Comparison of ENCODE assay signal across 1 cellular context in the genomic region with DNA sequence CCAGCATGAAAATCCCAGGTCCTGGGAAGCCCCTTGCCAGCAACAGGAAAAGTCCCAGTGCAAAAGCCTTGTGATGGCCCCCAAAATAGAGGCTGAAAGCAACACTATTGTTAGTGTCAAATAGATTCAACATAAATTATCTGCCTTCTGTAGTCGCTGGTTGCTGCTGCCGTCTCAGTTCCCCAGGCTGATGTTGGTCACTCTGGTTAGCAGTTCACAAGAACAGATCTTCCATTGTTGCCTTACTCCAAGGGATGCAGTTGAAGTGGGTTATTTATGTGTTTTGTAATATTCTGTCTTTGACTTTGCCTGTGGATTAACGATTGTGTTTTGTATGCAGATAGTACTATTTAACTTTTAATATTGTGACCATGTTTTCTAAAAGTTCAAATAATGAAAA.
TF ChIP-seq lines count a peak whose summit lies in the region.

No MANE protein-coding gene starts in this region.

TF ChIP-seq in K562, 482 proteins besides CTCF, POLR2A, EP300 and RAD21:
- TF ChIP-seq SMAD2 (IDR thresholded peaks at IDR 0.05; ENCODE audit: low read depth, low read length), result no peak
- no peak for TF ChIP-seq CCAR2 (IDR thresholded peaks at IDR 0.05; ENCODE audit: low read depth, low read length)
- TF ChIP-seq ZNF668 (CRISPR knock-in tag; IDR thresholded peaks at IDR 0.05), result no peak
- TF ChIP-seq CHD1 (IDR thresholded peaks at IDR 0.05; ENCODE audit: low read length), result no peak
- no peak for TF ChIP-seq TBP (optimal IDR thresholded peaks at IDR 0.05; ENCODE audit: low read depth, low read length)
- TF ChIP-seq NFE2 (IDR thresholded peaks at IDR 0.05; ENCODE audit: low read depth), result no peak
- no peak for TF ChIP-seq CBX2 (IDR thresholded peaks at IDR 0.05; ENCODE audit: insufficient read depth, low read length, poor library complexity, severe bottlenecking)
- TF ChIP-seq NR2C1 (IDR thresholded peaks at IDR 0.05), result no peak
- TF ChIP-seq NR2C1 (tag; IDR thresholded peaks at IDR 0.05), result no peak
- TF ChIP-seq USF2 (CRISPR knock-in tag; IDR thresholded peaks at IDR 0.05), result no peak
- TF ChIP-seq THRB (CRISPR knock-in tag; conservative IDR thresholded peaks at IDR 0.05), result no peak
- TF ChIP-seq ZC3H8 (IDR thresholded peaks at IDR 0.05), result no peak
- TF ChIP-seq PTRF (tag; IDR thresholded peaks at IDR 0.05), result no peak
- TF ChIP-seq, protein P1, sequence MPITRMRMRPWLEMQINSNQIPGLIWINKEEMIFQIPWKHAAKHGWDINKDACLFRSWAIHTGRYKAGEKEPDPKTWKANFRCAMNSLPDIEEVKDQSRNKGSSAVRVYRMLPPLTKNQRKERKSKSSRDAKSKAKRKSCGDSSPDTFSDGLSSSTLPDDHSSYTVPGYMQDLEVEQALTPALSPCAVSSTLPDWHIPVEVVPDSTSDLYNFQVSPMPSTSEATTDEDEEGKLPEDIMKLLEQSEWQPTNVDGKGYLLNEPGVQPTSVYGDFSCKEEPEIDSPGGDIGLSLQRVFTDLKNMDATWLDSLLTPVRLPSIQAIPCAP (CRISPR knock-in tag; IDR thresholded peaks at IDR 0.05; ENCODE audit: borderline replicate concordance), result no peak
- TF ChIP-seq, protein P2, sequence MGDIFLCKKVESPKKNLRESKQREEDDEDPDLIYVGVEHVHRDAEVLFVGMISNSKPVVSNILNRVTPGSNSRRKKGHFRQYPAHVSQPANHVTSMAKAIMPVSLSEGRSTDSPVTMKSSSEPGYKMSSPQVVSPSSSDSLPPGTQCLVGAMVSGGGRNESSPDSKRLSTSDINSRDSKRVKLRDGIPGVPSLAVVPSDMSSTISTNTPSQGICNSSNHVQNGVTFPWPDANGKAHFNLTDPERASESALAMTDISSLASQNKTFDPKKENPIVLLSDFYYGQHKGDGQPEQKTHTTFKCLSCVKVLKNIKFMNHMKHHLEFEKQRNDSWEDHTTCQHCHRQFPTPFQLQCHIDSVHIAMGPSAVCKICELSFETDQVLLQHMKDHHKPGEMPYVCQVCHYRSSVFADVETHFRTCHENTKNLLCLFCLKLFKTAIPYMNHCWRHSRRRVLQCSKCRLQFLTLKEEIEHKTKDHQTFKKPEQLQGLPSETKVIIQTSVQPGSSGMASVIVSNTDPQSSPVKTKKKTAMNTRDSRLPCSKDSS (IDR thresholded peaks at IDR 0.05; ENCODE audit: low read depth, partially characterized antibody), result no peak
- TF ChIP-seq, protein P3, sequence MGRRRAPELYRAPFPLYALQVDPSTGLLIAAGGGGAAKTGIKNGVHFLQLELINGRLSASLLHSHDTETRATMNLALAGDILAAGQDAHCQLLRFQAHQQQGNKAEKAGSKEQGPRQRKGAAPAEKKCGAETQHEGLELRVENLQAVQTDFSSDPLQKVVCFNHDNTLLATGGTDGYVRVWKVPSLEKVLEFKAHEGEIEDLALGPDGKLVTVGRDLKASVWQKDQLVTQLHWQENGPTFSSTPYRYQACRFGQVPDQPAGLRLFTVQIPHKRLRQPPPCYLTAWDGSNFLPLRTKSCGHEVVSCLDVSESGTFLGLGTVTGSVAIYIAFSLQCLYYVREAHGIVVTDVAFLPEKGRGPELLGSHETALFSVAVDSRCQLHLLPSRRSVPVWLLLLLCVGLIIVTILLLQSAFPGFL (CRISPR knock-in tag; IDR thresholded peaks at IDR 0.05), result no peak
- TF ChIP-seq, protein P4, sequence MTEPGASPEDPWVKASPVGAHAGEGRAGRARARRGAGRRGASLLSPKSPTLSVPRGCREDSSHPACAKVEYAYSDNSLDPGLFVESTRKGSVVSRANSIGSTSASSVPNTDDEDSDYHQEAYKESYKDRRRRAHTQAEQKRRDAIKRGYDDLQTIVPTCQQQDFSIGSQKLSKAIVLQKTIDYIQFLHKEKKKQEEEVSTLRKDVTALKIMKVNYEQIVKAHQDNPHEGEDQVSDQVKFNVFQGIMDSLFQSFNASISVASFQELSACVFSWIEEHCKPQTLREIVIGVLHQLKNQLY (CRISPR knock-in tag; conservative IDR thresholded peaks at IDR 0.05), result no peak
- TF ChIP-seq SAFB2 (IDR thresholded peaks at IDR 0.05; ENCODE audit: borderline replicate concordance, low read depth, low read length, severe bottlenecking), result no peak
TF ChIP-seq in K562: peak in this region for 0.
